ENCODE assay signal across 11 cellular contexts in genomic region chr2:157107877-157108276, GRCh38.
DNase-seq lines count a peak whose midpoint lies in the region; ATAC-seq and TF ChIP-seq lines count a peak whose summit lies in the region.
"Had no signal": no experiment of that assay in that cellular context is flagged by ENCODE, and none has a peak within 500 bp of the region (broad histone marks: within the 10 kb centered on the region; RNA-seq: fewer than 3 reads in every experiment).

No MANE protein-coding gene starts in this region.

- no peak overlapping the region for H3K27ac Mint-ChIP-seq in stimulated activated effector memory CD8-positive, alpha-beta T cell treated with anti-CD3 and anti-CD28 coated beads, Interleukin-12 subunit alpha, Interleukin-12 subunit beta, amount 100 ng/mL, for 72 hours

- intact Hi-C loops in sigmoid colon (cut with DNase I), result no loop called here

- ATAC-seq in stimulated activated effector memory CD8-positive, alpha-beta T cell treated with anti-CD3 and anti-CD28 coated beads, Interleukin-12 subunit alpha, Interleukin-12 subunit beta, amount 100 ng/mL, for 72 hours, result no peak
- no peak for ATAC-seq in GM18870 (IDR thresholded peaks at IDR 0.05; ENCODE audit: unreplicated experiment)

- H3K4me1 ChIP-seq in sigmoid colon, result no peaks in the 10 kb centered on the region
- H3K4me1 ChIP-seq: Caco-2, uterus had no signal

- no peaks in the 10 kb centered on the region for H3K27me3 ChIP-seq in sigmoid colon
- H3K27me3 ChIP-seq: uterus had no signal

- CTCF ChIA-PET in RWPE1 (lab: Yijun Ruan, JAX), result interaction anchor here (0.6 kb wide), 1 partner anchor 1965 kb away, joined by 3 read pairs; no protein-coding TSS in a partner anchor

- H3K4me3 Mint-ChIP-seq in stimulated activated effector memory CD8-positive, alpha-beta T cell treated with anti-CD3 and anti-CD28 coated beads, Interleukin-12 subunit alpha, Interleukin-12 subunit beta, amount 100 ng/mL, for 72 hours, result no peak overlapping the region
- H3K4me3 Mint-ChIP-seq: neural crest cell had no signal

- POLR2A ChIA-PET in RWPE1 (lab: Yijun Ruan, JAX; ENCODE audit: low non-redundant PET), result no interaction called here

- DNase-seq in DMS153 (lab: John Stamatoyannopoulos, UW) (peak; percentile 88), M059J (ENCODE audit: low read depth) (peak; percentile 25), RWPE1 (ENCODE audit: low spot score) (peak; percentile 13), kidney tubule cell (ENCODE audit: low spot score) (peak; percentile 86), sigmoid colon (no peak)
- DNase-seq in stimulated activated effector memory CD8-positive, alpha-beta T cell treated with anti-CD3 and anti-CD28 coated beads, Interleukin-12 subunit alpha, Interleukin-12 subunit beta, amount 100 ng/mL, for 72 hours (ENCODE audit: low spot score in 2 of 2), result no peak
- DNase-seq in activated CD4-positive, alpha-beta T cell treated with anti-CD3 and anti-CD28 coated beads for 4 hours, result no peak
- DNase-seq: Caco-2, uterus had no signal

- TF ChIP-seq EP300 in sigmoid colon (IDR thresholded peaks at IDR 0.05), result no peak

- WGBS in sigmoid colon, 2 donors, result 14 to 49% methylated on average over 2 of the region's 2 CpGs

- TF ChIP-seq CTCF in RWPE1 (conservative IDR thresholded peaks at IDR 0.05; ENCODE audit: low read depth) (no peak), sigmoid colon (IDR thresholded peaks at IDR 0.05) (no peak)

- peaks cover 9% of the 10 kb centered on the region for H3K9me3 Mint-ChIP-seq in stimulated activated effector memory CD8-positive, alpha-beta T cell treated with anti-CD3 and anti-CD28 coated beads, Interleukin-12 subunit alpha, Interleukin-12 subunit beta, amount 100 ng/mL, for 72 hours

- H3K36me3 Mint-ChIP-seq in stimulated activated effector memory CD8-positive, alpha-beta T cell treated with anti-CD3 and anti-CD28 coated beads, Interleukin-12 subunit alpha, Interleukin-12 subunit beta, amount 100 ng/mL, for 72 hours, result no peaks in the 10 kb centered on the region

- no peaks in the 10 kb centered on the region for H3K4me1 Mint-ChIP-seq in stimulated activated effector memory CD8-positive, alpha-beta T cell treated with anti-CD3 and anti-CD28 coated beads, Interleukin-12 subunit alpha, Interleukin-12 subunit beta, amount 100 ng/mL, for 72 hours
- H3K4me1 Mint-ChIP-seq: neural crest cell had no signal

- peaks cover 0 to 5% (median 2%) of the 10 kb centered on the region in 4 donors for H3K9me3 ChIP-seq in sigmoid colon
- H3K9me3 ChIP-seq: Caco-2, uterus had no signal

- no peak for TF ChIP-seq POLR2A in sigmoid colon (IDR thresholded peaks at IDR 0.05)

- H3K4me3 ChIP-seq in sigmoid colon, result no peak overlapping the region
- H3K4me3 ChIP-seq: uterus had no signal

- no peaks in the 10 kb centered on the region for H3K36me3 ChIP-seq in sigmoid colon
- H3K36me3 ChIP-seq: uterus had no signal

- H3K27ac ChIP-seq in RWPE1 (no peak overlapping the region), sigmoid colon (no peak overlapping the region)
- H3K27ac ChIP-seq: uterus had no signal

Comparison
In these comparisons a context has a peak if more than half of its experiments do, and no peak if none do; other contexts are left out.
1. DNase-seq: peak in DMS153 (single experiment), M059J (single experiment), RWPE1 (single experiment) and kidney tubule cell (single experiment); none in stimulated activated effector memory CD8-positive, alpha-beta T cell treated with anti-CD3 and anti-CD28 coated beads, Interleukin-12 subunit alpha, Interleukin-12 subunit beta, amount 100 ng/mL, for 72 hours (0 of 2), activated CD4-positive, alpha-beta T cell treated with anti-CD3 and anti-CD28 coated beads for 4 hours (0 of 2) and sigmoid colon (single experiment).